In genomic region chr15:66835558-66835878, GRCh38 we compare ENCODE assay signal across 13 cellular contexts.
A peak's percentile ranks its signal among the peaks of the same experiment; 100 is the strongest.
DNase-seq lines count a peak whose midpoint lies in the region; ATAC-seq and TF ChIP-seq lines count a peak whose summit lies in the region.
"Had no signal": no experiment of that assay in that cellular context is flagged by ENCODE, and none has a peak within 500 bp of the region (broad histone marks: within the 10 kb centered on the region; RNA-seq: fewer than 3 reads in every experiment).

No MANE protein-coding gene starts in this region.

- no peak overlapping the region for H3K4me3 Mint-ChIP-seq in WTC11
- H3K4me3 Mint-ChIP-seq in naive thymus-derived CD8-positive, alpha-beta T cell, result no peak overlapping the region
- H3K4me3 Mint-ChIP-seq: activated naive CD8-positive, alpha-beta T cell treated with anti-CD3 and anti-CD28 coated beads, Interleukin-2, amount 50 U/mL, for 24 hours; CD4-positive, alpha-beta memory T cell had no signal

- DNase-seq in IMR-90 (peak; percentile 19), WTC11 (ENCODE audit: low spot score) (no peak), right atrium auricular region (ENCODE audit: low spot score) (no peak), retinal pigment epithelial cell (ENCODE audit: low read depth) (peak; percentile 98), HK-2 (ENCODE audit: unreplicated experiment) (no peak), NCI-H748 (lab: John Stamatoyannopoulos, UW; ENCODE audit: unreplicated experiment) (no peak)
- DNase-seq in naive thymus-derived CD8-positive, alpha-beta T cell, result no peak
- DNase-seq: activated naive CD8-positive, alpha-beta T cell treated with anti-CD3 and anti-CD28 coated beads, Interleukin-2, amount 50 U/mL, for 24 hours; CD4-positive, alpha-beta memory T cell; dorsolateral prefrontal cortex; NCI-H524 treated with DMSO at 0.1 percent for 48 hours had no signal

- peaks cover 7% of the 10 kb centered on the region for H3K9me1 ChIP-seq in IMR-90 (ENCODE audit: insufficient read depth, low read length)

- in situ Hi-C loops in IMR-90 (cut with MboI; ENCODE audit: low sequenced_read_pairs), result loop anchor here (25.0 kb wide), 1 partner anchor 123 kb away; the partner anchor contains the start of gene SMAD6

- H4K8ac ChIP-seq in IMR-90 (ENCODE audit: low read depth in 2 of 2, low read length in 2 of 2), result no peak overlapping the region

- intact Hi-C loops in IMR-90 (cut with micrococcal nuclease), result no loop called here

- H3K36me3 ChIP-seq in IMR-90 (ENCODE audit: control insufficient read depth, insufficient read depth, low read length) (no peaks in the 10 kb centered on the region), right atrium auricular region (no peaks in the 10 kb centered on the region)

- ATAC-seq in IMR-90 (ENCODE audit: low read depth), result no peak
- no peak for ATAC-seq in WTC11
- no peak for ATAC-seq in HG03378 (IDR thresholded peaks at IDR 0.05; ENCODE audit: unreplicated experiment)
- no peak for ATAC-seq in naive thymus-derived CD8-positive, alpha-beta T cell
- ATAC-seq: activated naive CD8-positive, alpha-beta T cell treated with anti-CD3 and anti-CD28 coated beads, Interleukin-2, amount 50 U/mL, for 24 hours; HCT116 had no signal

- no peaks in the 10 kb centered on the region for H3K36me3 Mint-ChIP-seq in WTC11
- no peaks in the 10 kb centered on the region for H3K36me3 Mint-ChIP-seq in naive thymus-derived CD8-positive, alpha-beta T cell
- H3K36me3 Mint-ChIP-seq: CD4-positive, alpha-beta memory T cell had no signal

- H3K27me3 Mint-ChIP-seq in WTC11 (ENCODE audit: low read depth), result peaks cover 16% of the 10 kb centered on the region
- H3K27me3 Mint-ChIP-seq in naive thymus-derived CD8-positive, alpha-beta T cell, result peaks cover 3 to 10% (median 5%) of the 10 kb centered on the region in 5 donors

- H3K9me3 Mint-ChIP-seq in WTC11, result peaks cover 6% of the 10 kb centered on the region; the same call in 1 of the 2 replicates
- no peaks in the 10 kb centered on the region for H3K9me3 Mint-ChIP-seq in naive thymus-derived CD8-positive, alpha-beta T cell
- H3K9me3 Mint-ChIP-seq: activated naive CD8-positive, alpha-beta T cell treated with anti-CD3 and anti-CD28 coated beads, Interleukin-2, amount 50 U/mL, for 24 hours; CD4-positive, alpha-beta memory T cell had no signal

- H4K5ac ChIP-seq in IMR-90 (ENCODE audit: low read depth, low read length), result no peak overlapping the region

- TF ChIP-seq POLR2A in IMR-90 (IDR thresholded peaks at IDR 0.05; ENCODE audit: low read depth, low read length), result no peak

- H2BK20ac ChIP-seq in IMR-90 (ENCODE audit: low read depth, low read length), result no peak overlapping the region

- no peak overlapping the region for H2BK120ac ChIP-seq in IMR-90 (ENCODE audit: low read depth, low read length)

- no peak overlapping the region for H3K4ac ChIP-seq in IMR-90 (ENCODE audit: low read depth, low read length)

- H3K23ac ChIP-seq in IMR-90 (ENCODE audit: low read depth, low read length), result no peak overlapping the region

- no peak overlapping the region for H4K91ac ChIP-seq in IMR-90 (ENCODE audit: insufficient read depth, low read depth, low read length)

- H3K56ac ChIP-seq in IMR-90 (ENCODE audit: extremely low read depth, insufficient read depth, low read length), result no peak overlapping the region

- H3K4me2 ChIP-seq in IMR-90 (ENCODE audit: low read depth, low read length), result no peak overlapping the region

- peaks cover 9% of the 10 kb centered on the region for H3K4me1 ChIP-seq in IMR-90 (ENCODE audit: control insufficient read depth, insufficient read depth, low read length)
- H3K4me1 ChIP-seq in right atrium auricular region, result peaks cover 0 to 19% of the 10 kb centered on the region in 2 donors

- peaks cover 0 to 4% of the 10 kb centered on the region in 2 experiments; a peak in 1 of 4 replicates for H3K79me1 ChIP-seq in IMR-90 (ENCODE audit: low read depth in 1 of 2, low read length in 2 of 2)

- dilution Hi-C loops in IMR-90 (cut with HindIII; ENCODE audit: low sequenced_read_pairs, unreplicated experiment), result no loop called here

- WGBS in IMR-90 (ENCODE audit: extremely low coverage in 2 of 2, insufficient read length in 1 of 2), 2 experiments, result 100% methylated on average over 1 of the region's 1 CpG; no CpG with 5 or more reads in 1 of the 2 experiments

- no peak overlapping the region for H3K18ac ChIP-seq in IMR-90 (ENCODE audit: low read depth, low read length)

- H3K4me1 Mint-ChIP-seq in WTC11, result peaks cover 44% of the 10 kb centered on the region
- peaks cover 0 to 24% (median 0%) of the 10 kb centered on the region in 4 donors for H3K4me1 Mint-ChIP-seq in naive thymus-derived CD8-positive, alpha-beta T cell
- H3K4me1 Mint-ChIP-seq: CD4-positive, alpha-beta memory T cell had no signal

- peak overlapping the region; percentile 38 for H3K27ac Mint-ChIP-seq in WTC11
- H3K27ac Mint-ChIP-seq in naive thymus-derived CD8-positive, alpha-beta T cell, result no peak overlapping the region
- H3K27ac Mint-ChIP-seq: activated naive CD8-positive, alpha-beta T cell treated with anti-CD3 and anti-CD28 coated beads, Interleukin-2, amount 50 U/mL, for 24 hours; CD4-positive, alpha-beta memory T cell had no signal

- POLR2A ChIA-PET in IMR-90 (lab: Charles Lee; ENCODE audit: unreplicated experiment) (no interaction called here), WTC11 (lab: Charles Lee) (no interaction called here)
- POLR2A ChIA-PET in naive thymus-derived CD8-positive, alpha-beta T cell (lab: Charles Lee), result interaction anchor here (0.5 kb wide), 1 partner anchor 144 kb away, joined by 3 read pairs; no protein-coding TSS in a partner anchor

- H2AK9ac ChIP-seq in IMR-90 (replicated peaks; ENCODE audit: low read depth, low read length, poor library complexity), result no peak overlapping the region

- no peak overlapping the region for H2BK5ac ChIP-seq in IMR-90 (ENCODE audit: low read depth, low read length, poor library complexity, severe bottlenecking)

- H2AFZ ChIP-seq in IMR-90 (replicated peaks; ENCODE audit: low read length, poor library complexity), result no peak overlapping the region

- H3K27me3 ChIP-seq in IMR-90 (ENCODE audit: control insufficient read depth, insufficient read depth, low read length) (no peaks in the 10 kb centered on the region), right atrium auricular region (no peaks in the 10 kb centered on the region)
- H3K27me3 ChIP-seq: dorsolateral prefrontal cortex had no signal

- BruUV-seq in IMR-90 (replicated peaks; lab: Mats Ljungman, UMichigan), result no TSS peak

- no peak overlapping the region for H2BK15ac ChIP-seq in IMR-90 (ENCODE audit: low read depth, low read length)

- H3K4me3 ChIP-seq in IMR-90 (ENCODE audit: insufficient read depth, low read depth, low read length) (no peak overlapping the region), right atrium auricular region (no peak overlapping the region), retinal pigment epithelial cell (ENCODE audit: low read length) (no peak overlapping the region)
- H3K4me3 ChIP-seq: dorsolateral prefrontal cortex had no signal

- TF ChIP-seq CTCF in IMR-90 (conservative IDR thresholded peaks at IDR 0.05; ENCODE audit: low read depth, low read length) (no peak), WTC11 (IDR thresholded peaks at IDR 0.05) (no peak), right atrium auricular region (IDR thresholded peaks at IDR 0.05) (no peak), retinal pigment epithelial cell (conservative IDR thresholded peaks at IDR 0.05; ENCODE audit: low read depth, low read length) (no peak)

- no peaks in the 10 kb centered on the region for H4K20me1 ChIP-seq in IMR-90 (ENCODE audit: insufficient read depth, low read length)

- no peak for TF ChIP-seq RAD21 in IMR-90 (IDR thresholded peaks at IDR 0.05; ENCODE audit: low read length)

- H3K9me3 ChIP-seq in IMR-90 (ENCODE audit: control insufficient read depth, insufficient read depth, low read length) (peaks cover 5% of the 10 kb centered on the region), right atrium auricular region (no peaks in the 10 kb centered on the region)

- no peak overlapping the region for H3K14ac ChIP-seq in IMR-90 (replicated peaks; ENCODE audit: low read depth, low read length)

- H3K9ac ChIP-seq in IMR-90 (ENCODE audit: low read depth, low read length), result no peak overlapping the region

- no peak overlapping the region for H3K27ac ChIP-seq in IMR-90 (ENCODE audit: insufficient read depth, low read length)
- peak overlapping the region; percentile 67 to 87 for H3K27ac ChIP-seq in right atrium auricular region
- H3K27ac ChIP-seq: dorsolateral prefrontal cortex had no signal

- no peak overlapping the region for H2AK5ac ChIP-seq in IMR-90 (ENCODE audit: low read depth, low read length)

- CTCF ChIA-PET in IMR-90 (lab: Yijun Ruan, JAX), result no interaction called here
- CTCF ChIA-PET in WTC11 (lab: Charles Lee), result interaction anchor here (1.0 to 4.4 kb wide), 7 partner anchors 9 to 217 kb away, joined by 3 to 33 read pairs (median 10); no protein-coding TSS in a partner anchor

TF ChIP-seq in IMR-90, 13 proteins besides CTCF, POLR2A, EP300 and RAD21 (continues in another document):
- no peak for TF ChIP-seq CEBPB (IDR thresholded peaks at IDR 0.05; ENCODE audit: low read depth, low read length)
- TF ChIP-seq MAFK (IDR thresholded peaks at IDR 0.05; ENCODE audit: low read depth, low read length), result no peak
- no peak for TF ChIP-seq RCOR1 (IDR thresholded peaks at IDR 0.05; ENCODE audit: insufficient replicate concordance, low read length)
- no peak for TF ChIP-seq BHLHE40 (IDR thresholded peaks at IDR 0.05; ENCODE audit: low read depth, low read length)
- TF ChIP-seq SMC3 (IDR thresholded peaks at IDR 0.05; ENCODE audit: low read depth, low read length), result no peak

TF ChIP-seq in WTC11, 78 proteins besides CTCF, POLR2A, EP300 and RAD21 (continues in another document):
- no peak for TF ChIP-seq ZNF512 (CRISPR knock-in tag; IDR thresholded peaks at IDR 0.05; ENCODE audit: borderline replicate concordance)
- TF ChIP-seq FOXP1 (CRISPR knock-in tag; IDR thresholded peaks at IDR 0.05; ENCODE audit: borderline replicate concordance), result no peak
- TF ChIP-seq SOX15 (CRISPR knock-in tag; IDR thresholded peaks at IDR 0.05), result no peak
- TF ChIP-seq ZNF138 (CRISPR knock-in tag; conservative IDR thresholded peaks at IDR 0.05), result no peak
- no peak for TF ChIP-seq NFE2L1 (CRISPR knock-in tag; IDR thresholded peaks at IDR 0.05)

Comparison
In these comparisons a context has a peak if more than half of its experiments do, and no peak if none do; other contexts are left out.
1. DNase-seq: peak in IMR-90 (single experiment) and retinal pigment epithelial cell (single experiment); none in WTC11 (single experiment), right atrium auricular region (single experiment), HK-2 (single experiment), NCI-H748 (single experiment) and naive thymus-derived CD8-positive, alpha-beta T cell (0 of 10).